ENCODE assay signal across 8 cellular contexts in the genomic region with DNA sequence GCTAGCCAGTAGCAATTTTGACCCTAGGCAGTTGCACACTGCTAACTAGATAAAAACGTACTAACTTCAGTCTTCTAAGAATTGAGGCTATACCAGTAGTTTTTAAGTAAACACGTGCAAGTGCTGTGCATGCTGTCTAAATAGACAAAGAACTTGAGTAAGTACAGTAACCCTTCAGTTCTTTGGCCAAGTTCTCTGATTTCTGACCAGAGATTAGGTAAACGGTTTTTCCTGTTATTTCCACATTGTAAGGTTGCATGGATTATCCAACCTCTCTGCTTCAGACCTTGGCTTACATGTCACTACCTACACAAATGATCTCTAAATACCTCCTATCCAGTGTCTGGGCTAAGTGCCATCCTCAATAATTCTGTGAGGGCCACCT. TPM values are rescaled to one million over a fixed set of nuclear protein-coding genes. Genes with fewer than 3 reads are reported as not detected.
A peak's percentile ranks its signal among the peaks of the same experiment; 100 is the strongest.
DNase-seq lines count a peak whose midpoint lies in the region; FAIRE-seq and TF ChIP-seq lines count a peak whose summit lies in the region.

No MANE protein-coding gene starts in this region.

- no peaks in the 10 kb centered on the region for H3K27me3 ChIP-seq in esophagus squamous epithelium

- H3K9me3 Mint-ChIP-seq in progenitor cell of endocrine pancreas (ENCODE audit: low read depth): no peaks in the 10 kb centered on the region

- POLR2A ChIA-PET in RWPE1 (lab: Yijun Ruan, JAX; ENCODE audit: low non-redundant PET): no interaction called here

- no peak for FAIRE-seq in GM19239 (lab: Jason Lieb, UNC)

- H3K4me1 Mint-ChIP-seq in progenitor cell of endocrine pancreas (ENCODE audit: low read depth): peaks cover 14% of the 10 kb centered on the region

- H3K27ac ChIP-seq in RWPE1: peak overlapping the region; percentile 91
- peak overlapping the region in 3 of 4 donors; percentile 82 to 95 (median 87) for H3K27ac ChIP-seq in esophagus squamous epithelium

- intact Hi-C loops in esophagus squamous epithelium (cut with DNase I): loop anchor here (2.0 kb wide), 1 partner anchor 247 kb away; no protein-coding TSS in a partner anchor

- TF ChIP-seq CTCF in GM10266 (IDR thresholded peaks at IDR 0.05; ENCODE audit: control insufficient read depth, insufficient read depth, low read depth, missing control alignments) (no peak), RWPE1 (conservative IDR thresholded peaks at IDR 0.05; ENCODE audit: low read depth) (no peak; the same call in none of the 2 replicates), esophagus squamous epithelium (IDR thresholded peaks at IDR 0.05) (no peak), progenitor cell of endocrine pancreas (IDR thresholded peaks at IDR 0.05; ENCODE audit: unreplicated experiment) (peak; percentile 1)

- DNase-seq in GM10266 (ENCODE audit: extremely low spot score) (peak; percentile 15), RWPE1 (ENCODE audit: low spot score) (no peak), esophagus squamous epithelium (lab: John Stamatoyannopoulos, UW) (no peak), progenitor cell of endocrine pancreas (ENCODE audit: low spot score, unreplicated experiment) (no peak), GM19239 (ENCODE audit: insufficient read length, low spot score) (no peak), mesenteric fat pad (ENCODE audit: low spot score) (no peak), KBM-7 (no peak)
- DNase-seq in activated CD4-positive, alpha-beta T cell treated with anti-CD3 and anti-CD28 coated beads, Interleukin-2, amount 50 U/mL, for 48 hours: no peak

- peak overlapping the region; percentile 81 for H3K4me3 Mint-ChIP-seq in progenitor cell of endocrine pancreas (ENCODE audit: low read depth)

- peak overlapping the region; percentile 86 for H3K27ac Mint-ChIP-seq in progenitor cell of endocrine pancreas

- no peaks in the 10 kb centered on the region for H3K27me3 Mint-ChIP-seq in progenitor cell of endocrine pancreas

- H3K4me1 ChIP-seq in esophagus squamous epithelium: peaks cover 19 to 32% (median 25%) of the 10 kb centered on the region in 3 donors

- H3K36me3 Mint-ChIP-seq in progenitor cell of endocrine pancreas (ENCODE audit: insufficient read depth): peaks cover 5% of the 10 kb centered on the region

- in situ Hi-C loops in KBM-7 (cut with MboI; ENCODE audit: low pct_unique_long_range_greater_than_20kb, low sequenced_read_pairs): no loop called here

- no peaks in the 10 kb centered on the region for H3K9me3 ChIP-seq in esophagus squamous epithelium

- TF ChIP-seq POLR2A in esophagus squamous epithelium (IDR thresholded peaks at IDR 0.05): no peak

- peaks cover 0 to 16% (median 0%) of the 10 kb centered on the region in 3 donors for H3K36me3 ChIP-seq in esophagus squamous epithelium

- 0 to 5% methylated on average over 3 of the region's 3 CpGs for WGBS in esophagus squamous epithelium, 2 donors

- H3K4me3 ChIP-seq in esophagus squamous epithelium: peak overlapping the region; percentile 56 to 90 (median 76)

- CTCF ChIA-PET in RWPE1 (lab: Yijun Ruan, JAX): interaction anchor here (0.6 to 2.6 kb wide), 10 partner anchors 10 to 599 kb away, joined by 3 to 33 read pairs (median 5); a partner anchor contains a TSS

RNA-seq across cellular contexts. Expression of a gene that starts 0.9 kb away (rescaled TPM):
- total RNA-seq in esophagus squamous epithelium (10 to 100 TPM; 14.1 to 23.7 (median 15.4) TPM), progenitor cell of endocrine pancreas (23.7 and 25.4 TPM in 2 replicates), mesenteric fat pad (17.0 TPM)
